Comparison of ENCODE assay signal across 18 cellular contexts in genomic region chr15:47386459-47386858, GRCh38.
"Had no signal": no experiment of that assay in that cellular context is flagged by ENCODE, and none has a peak within 500 bp of the region (broad histone marks: within the 10 kb centered on the region; RNA-seq: fewer than 3 reads in every experiment).

No MANE protein-coding gene starts in this region.

- H3K36me3 Mint-ChIP-seq: mesothelial cell of epicardium, naive B cell had no signal

- ATAC-seq: foreskin keratinocyte, gastroesophageal sphincter, heart right ventricle, left cardiac atrium, left lung, left ventricle myocardium superior, lower lobe of right lung, mucosa of descending colon had no signal

- H3K9me3 Mint-ChIP-seq: mesothelial cell of epicardium had no signal

- H3K27me3 ChIP-seq: esophagus muscularis mucosa, foreskin keratinocyte, gastroesophageal sphincter, heart right ventricle, left lung had no signal

- H3K27ac ChIP-seq: coronary artery, dorsolateral prefrontal cortex, esophagus muscularis mucosa, foreskin keratinocyte, gastroesophageal sphincter, heart right ventricle, left lung, lower lobe of right lung had no signal

- H3K4me3 ChIP-seq: coronary artery, dorsolateral prefrontal cortex, esophagus muscularis mucosa, gastroesophageal sphincter, heart right ventricle, left lung, lower lobe of right lung, mucosa of descending colon had no signal

- H3K27ac Mint-ChIP-seq: mesothelial cell of epicardium had no signal

- H3K4me3 Mint-ChIP-seq: mesothelial cell of epicardium, naive B cell had no signal

- H3K36me3 ChIP-seq: esophagus muscularis mucosa, gastroesophageal sphincter, heart right ventricle, left lung, lower lobe of right lung had no signal

- DNase-seq: dermis blood vessel endothelial cell; dorsolateral prefrontal cortex; effector CD4-positive, alpha-beta T cell; effector memory CD4-positive, alpha-beta T cell; foreskin keratinocyte; head of caudate nucleus; heart right ventricle; hippocampal formation; left cardiac atrium; left ventricle myocardium superior; lower lobe of right lung; mucosa of descending colon; naive B cell had no signal

- H3K9me3 ChIP-seq: esophagus muscularis mucosa, gastroesophageal sphincter, heart right ventricle, left lung, lower lobe of right lung, mucosa of descending colon had no signal

- H3K27me3 Mint-ChIP-seq: naive B cell had no signal

- H3K4me1 ChIP-seq: lower lobe of right lung had no signal

- H3K4me1 Mint-ChIP-seq: naive B cell had no signal
